Comparison of ENCODE assay signal across 8 cellular contexts in the genomic region with DNA sequence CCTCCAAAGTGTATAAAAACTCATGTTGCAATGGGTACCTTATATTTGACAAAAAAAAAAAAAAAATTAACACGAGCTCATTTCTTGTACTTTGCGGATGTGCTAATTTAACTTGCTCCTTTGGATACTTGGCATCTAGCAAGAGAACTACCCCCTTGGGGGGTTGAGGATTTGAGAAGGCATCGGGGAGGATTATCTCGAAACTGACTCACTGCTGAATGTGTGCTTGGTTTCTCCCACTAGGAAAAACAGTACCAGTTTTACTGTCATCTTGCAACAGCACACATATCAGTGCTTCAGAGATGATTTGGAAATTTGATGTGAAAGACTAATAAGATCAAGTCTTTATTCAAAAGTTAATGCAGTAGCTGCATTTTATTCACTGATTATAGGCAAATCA. TPM values are rescaled to one million over a fixed set of nuclear protein-coding genes. Genes with fewer than 3 reads are reported as not detected.
DNase-seq lines count a peak whose midpoint lies in the region; ATAC-seq, FAIRE-seq and TF ChIP-seq lines count a peak whose summit lies in the region.

No MANE protein-coding gene starts in this region.

- ATAC-seq in upper lobe of left lung (ENCODE audit: low FRiP score in 2 of 2): no peak
- no peak for ATAC-seq in esophagus mucosa
- ATAC-seq in HG03565 (IDR thresholded peaks at IDR 0.05; ENCODE audit: unreplicated experiment): no peak

- H3K9me3 Mint-ChIP-seq in activated naive CD4-positive, alpha-beta T cell treated with anti-CD3 and anti-CD28 coated beads, Interleukin-2, amount 10 ng/mL, durations not matched to agents 7 days and 5 days: no peaks in the 10 kb centered on the region
- H3K9me3 Mint-ChIP-seq in activated T-helper 1 cell treated with anti-CD3 and anti-CD28 coated beads, Interleukin-12 subunit alpha, Interleukin-12 subunit beta, Interleukin-2, Interleukin-4 antibody, amounts not matched to agents 30 ng/mL and 10 ng/mL and 1 ng/mL, durations not matched to agents 14 hours and 24 hours and 36 hours: no peaks in the 10 kb centered on the region

- DNase-seq in activated naive CD4-positive, alpha-beta T cell treated with anti-CD3 and anti-CD28 coated beads, Interleukin-2, amount 10 ng/mL, durations not matched to agents 7 days and 5 days: no peak
- DNase-seq in activated naive CD4-positive, alpha-beta T cell (lab: John Stamatoyannopoulos, UW): no peak
- DNase-seq in activated T-helper 1 cell treated with anti-CD3 and anti-CD28 coated beads, Interleukin-12 subunit alpha, Interleukin-12 subunit beta, Interleukin-2, Interleukin-4 antibody, amounts not matched to agents 30 ng/mL and 10 ng/mL and 1 ng/mL, durations not matched to agents 14 hours and 24 hours and 36 hours (ENCODE audit: low spot score): no peak
- DNase-seq in upper lobe of left lung (no peak), NCI-H2107 (lab: John Stamatoyannopoulos, UW) (no peak)

- peak overlapping the region; percentile 94 for H3K4me3 Mint-ChIP-seq in activated naive CD4-positive, alpha-beta T cell treated with anti-CD3 and anti-CD28 coated beads, Interleukin-2, amount 10 ng/mL, durations not matched to agents 7 days and 5 days
- H3K4me3 Mint-ChIP-seq in activated T-helper 1 cell treated with anti-CD3 and anti-CD28 coated beads, Interleukin-12 subunit alpha, Interleukin-12 subunit beta, Interleukin-2, Interleukin-4 antibody, amounts not matched to agents 30 ng/mL and 10 ng/mL and 1 ng/mL, durations not matched to agents 14 hours and 24 hours and 36 hours: peak overlapping the region; percentile 95

- no peaks in the 10 kb centered on the region for H3K27me3 ChIP-seq in upper lobe of left lung

- intact Hi-C loops in activated T-helper 1 cell treated with anti-CD3 and anti-CD28 coated beads, Interleukin-12 subunit alpha, Interleukin-12 subunit beta, Interleukin-2, Interleukin-4 antibody, amounts not matched to agents 30 ng/mL and 10 ng/mL and 1 ng/mL, durations not matched to agents 14 hours and 24 hours and 36 hours (cut with micrococcal nuclease): loop anchor here (2.0 to 10.0 kb wide), 3 partner anchors 502 to 888 kb away; a partner anchor contains a TSS

- no peaks in the 10 kb centered on the region for H3K9me3 ChIP-seq in upper lobe of left lung

- no peak overlapping the region for H3K27ac ChIP-seq in upper lobe of left lung

- no peak for TF ChIP-seq EP300 in upper lobe of left lung (IDR thresholded peaks at IDR 0.05)

- peak; percentile 64 for FAIRE-seq in islet of Langerhans (lab: Jason Lieb, UNC)

- CTCF ChIA-PET in activated naive CD4-positive, alpha-beta T cell treated with anti-CD3 and anti-CD28 coated beads, Interleukin-2, amount 10 ng/mL, durations not matched to agents 7 days and 5 days (lab: Charles Lee): interaction anchor here (0.6 to 4.4 kb wide), 18 partner anchors 11 to 503 kb away, joined by 3 to 23 read pairs (median 3); a partner anchor contains a TSS

- H3K27ac Mint-ChIP-seq in activated naive CD4-positive, alpha-beta T cell treated with anti-CD3 and anti-CD28 coated beads, Interleukin-2, amount 10 ng/mL, durations not matched to agents 7 days and 5 days: peak overlapping the region; percentile 81
- H3K27ac Mint-ChIP-seq in activated T-helper 1 cell treated with anti-CD3 and anti-CD28 coated beads, Interleukin-12 subunit alpha, Interleukin-12 subunit beta, Interleukin-2, Interleukin-4 antibody, amounts not matched to agents 30 ng/mL and 10 ng/mL and 1 ng/mL, durations not matched to agents 14 hours and 24 hours and 36 hours: peak overlapping the region; percentile 59

- TF ChIP-seq CTCF in upper lobe of left lung (IDR thresholded peaks at IDR 0.05): no peak

- no peaks in the 10 kb centered on the region for H3K27me3 Mint-ChIP-seq in activated naive CD4-positive, alpha-beta T cell treated with anti-CD3 and anti-CD28 coated beads, Interleukin-2, amount 10 ng/mL, durations not matched to agents 7 days and 5 days
- H3K27me3 Mint-ChIP-seq in activated T-helper 1 cell treated with anti-CD3 and anti-CD28 coated beads, Interleukin-12 subunit alpha, Interleukin-12 subunit beta, Interleukin-2, Interleukin-4 antibody, amounts not matched to agents 30 ng/mL and 10 ng/mL and 1 ng/mL, durations not matched to agents 14 hours and 24 hours and 36 hours (ENCODE audit: insufficient read depth): no peaks in the 10 kb centered on the region

- peaks cover 27% of the 10 kb centered on the region for H3K4me1 Mint-ChIP-seq in activated naive CD4-positive, alpha-beta T cell treated with anti-CD3 and anti-CD28 coated beads, Interleukin-2, amount 10 ng/mL, durations not matched to agents 7 days and 5 days
- H3K4me1 Mint-ChIP-seq in activated T-helper 1 cell treated with anti-CD3 and anti-CD28 coated beads, Interleukin-12 subunit alpha, Interleukin-12 subunit beta, Interleukin-2, Interleukin-4 antibody, amounts not matched to agents 30 ng/mL and 10 ng/mL and 1 ng/mL, durations not matched to agents 14 hours and 24 hours and 36 hours (ENCODE audit: low read depth): peaks cover 34% of the 10 kb centered on the region

- WGBS in upper lobe of left lung, 2 donors: 60 to 65% methylated on average over 4 of the region's 4 CpGs

- H3K4me1 ChIP-seq in upper lobe of left lung: peaks cover 0 to 8% (median 6%) of the 10 kb centered on the region in 4 donors

- peak overlapping the region in 3 of 4 donors; percentile 63 to 71 (median 64) for H3K4me3 ChIP-seq in upper lobe of left lung

- peaks cover 0 to 8% (median 5%) of the 10 kb centered on the region in 4 donors for H3K36me3 ChIP-seq in upper lobe of left lung

- no peak for TF ChIP-seq POLR2A in upper lobe of left lung (IDR thresholded peaks at IDR 0.05)

- H3K36me3 Mint-ChIP-seq in activated naive CD4-positive, alpha-beta T cell treated with anti-CD3 and anti-CD28 coated beads, Interleukin-2, amount 10 ng/mL, durations not matched to agents 7 days and 5 days: peaks cover 23% of the 10 kb centered on the region
- H3K36me3 Mint-ChIP-seq in activated T-helper 1 cell treated with anti-CD3 and anti-CD28 coated beads, Interleukin-12 subunit alpha, Interleukin-12 subunit beta, Interleukin-2, Interleukin-4 antibody, amounts not matched to agents 30 ng/mL and 10 ng/mL and 1 ng/mL, durations not matched to agents 14 hours and 24 hours and 36 hours (ENCODE audit: low read depth): peaks cover 25% of the 10 kb centered on the region

RNA-seq across cellular contexts. Expression of a gene that starts 0.9 kb away (rescaled TPM):
- 20.0 and 21.6 TPM in 2 replicates for total RNA-seq in activated T-helper 1 cell treated with anti-CD3 and anti-CD28 coated beads, Interleukin-12 subunit alpha, Interleukin-12 subunit beta, Interleukin-2, Interleukin-4 antibody, amounts not matched to agents 30 ng/mL and 10 ng/mL and 1 ng/mL, durations not matched to agents 14 hours and 24 hours and 36 hours
- total RNA-seq in upper lobe of left lung (10 to 100 TPM; 10.0 to 34.6 (median 13.2) TPM), esophagus mucosa (3.5 TPM)

RNA-seq across cellular contexts. Expression of a gene that starts 43.3 kb away (rescaled TPM):
- total RNA-seq in activated T-helper 1 cell treated with anti-CD3 and anti-CD28 coated beads, Interleukin-12 subunit alpha, Interleukin-12 subunit beta, Interleukin-2, Interleukin-4 antibody, amounts not matched to agents 30 ng/mL and 10 ng/mL and 1 ng/mL, durations not matched to agents 14 hours and 24 hours and 36 hours: 10.4 and 10.5 TPM in 2 replicates
- total RNA-seq in upper lobe of left lung (1 to 10 TPM; 4.1 to 9.4 (median 8.0) TPM), esophagus mucosa (1.5 TPM)
